In the genomic region with DNA sequence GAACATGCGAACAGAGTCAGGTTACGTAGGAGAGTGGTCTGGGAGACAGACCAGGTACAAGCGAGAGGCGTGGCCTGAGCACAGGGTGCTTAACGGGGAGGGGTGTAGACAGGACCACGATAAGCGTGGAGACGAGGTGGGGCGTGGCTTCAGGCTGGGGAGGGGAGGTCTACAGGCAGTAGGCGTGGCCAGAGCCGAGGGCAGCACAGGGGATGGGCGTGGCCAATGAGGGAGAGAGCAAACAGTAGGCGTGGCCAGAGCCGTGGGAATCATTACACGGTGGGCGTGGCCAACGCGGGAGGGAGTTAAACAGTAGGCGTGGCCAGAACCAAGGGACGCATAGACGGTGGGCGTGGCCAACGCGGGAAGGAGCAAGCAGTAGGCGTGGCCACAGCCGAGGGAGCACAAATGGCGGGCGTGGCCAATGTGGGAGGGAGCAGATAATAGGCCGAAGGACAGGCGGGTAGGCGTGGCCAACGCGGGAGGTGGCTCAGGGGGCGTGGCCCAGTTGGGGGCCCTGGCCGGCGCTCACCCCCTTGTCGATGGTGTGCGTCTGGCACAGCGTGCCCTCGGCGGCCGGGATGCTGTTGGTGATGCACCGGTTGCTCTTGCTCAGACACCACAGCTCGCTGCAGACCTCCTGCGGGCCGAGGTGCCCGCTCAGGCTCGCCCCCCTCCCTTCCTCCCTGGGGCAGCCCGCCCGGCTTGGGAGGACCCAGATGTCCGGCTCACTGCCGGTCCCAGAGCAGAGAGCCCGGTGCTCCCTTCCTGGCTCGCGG, we compare ENCODE assay signal across 8 cellular contexts. TPM values are rescaled to one million over a fixed set of nuclear protein-coding genes. Genes with fewer than 3 reads are reported as not detected.
DNase-seq lines count a peak whose midpoint lies in the region; ATAC-seq, FAIRE-seq and TF ChIP-seq lines count a peak whose summit lies in the region.

No MANE protein-coding gene starts in this region.

- H4K20me1 ChIP-seq in endothelial cell of umbilical vein (replicated peaks; ENCODE audit: control insufficient read depth, extremely low read depth, insufficient read depth, low read length): no peaks in the 10 kb centered on the region

- no peak overlapping the region for H3K4ac ChIP-seq in mesendoderm (ENCODE audit: low read depth, low read length)

- DNase-seq in BJ (ENCODE audit: low read depth): peak; percentile 71
- DNase-seq in NB4 (ENCODE audit: low read depth): peak; percentile 67
- peak; percentile 91 for DNase-seq in activated CD8-positive, alpha-beta memory T cell treated with anti-CD3 and anti-CD28 coated beads, Interleukin-2, amount 50 U/mL, for 24 hours (ENCODE audit: extremely low read depth)
- DNase-seq in endothelial cell of umbilical vein (ENCODE audit: low read depth, low spot score): peak; percentile 86
- DNase-seq in mesendoderm: peak; percentile 99
- DNase-seq in stimulated activated CD4-positive, alpha-beta T cell treated with anti-CD3 and anti-CD28 coated beads, TNF-alpha, amount 100 ng/mL, for 4 hours (ENCODE audit: low read depth in 3 of 3): peak; percentile 85 to 94 (median 93)
- no peak for DNase-seq in 8988T

- H3K23ac ChIP-seq in mesendoderm (ENCODE audit: low read length): no peak overlapping the region

- H4K8ac ChIP-seq in mesendoderm (ENCODE audit: low read depth, low read length): no peak overlapping the region

- no peak overlapping the region for H2BK15ac ChIP-seq in mesendoderm (replicated peaks; ENCODE audit: low read depth)

- peaks cover 5% of the 10 kb centered on the region for H3K9me3 ChIP-seq in endothelial cell of umbilical vein (replicated peaks; ENCODE audit: control insufficient read depth, insufficient read depth, low read length)

- H2AK5ac ChIP-seq in mesendoderm (ENCODE audit: low read length): no peak overlapping the region

- H2BK5ac ChIP-seq in mesendoderm (ENCODE audit: low read length): no peak overlapping the region

- peak; percentile 63 for FAIRE-seq in endothelial cell of umbilical vein (lab: Jason Lieb, UNC)

- no CpG with 5 or more reads among the region's 55 CpGs for WGBS in mesendoderm (ENCODE audit: extremely low coverage, insufficient coverage, low lambda C conversion rate)

- H4K5ac ChIP-seq in mesendoderm (ENCODE audit: low read length): no peak overlapping the region

- no peak for TF ChIP-seq CTCF in BJ (IDR thresholded peaks at IDR 0.05; ENCODE audit: insufficient read depth, low read depth, low read length)
- TF ChIP-seq CTCF in NB4 (IDR thresholded peaks at IDR 0.05; ENCODE audit: low read depth, low read length): no peak
- TF ChIP-seq CTCF in endothelial cell of umbilical vein (IDR thresholded peaks at IDR 0.05; ENCODE audit: extremely low read depth in 1 of 2, insufficient read depth in 1 of 2, low read depth in 1 of 2, low read length in 2 of 2): no peak

- H3K4me2 ChIP-seq in endothelial cell of umbilical vein (ENCODE audit: insufficient read depth, low read length) (peak overlapping the region; percentile 37), mesendoderm (ENCODE audit: low read length) (peak overlapping the region; percentile 72)

- TF ChIP-seq POLR2A in NB4 (IDR thresholded peaks at IDR 0.05; ENCODE audit: extremely low read depth, insufficient read length): no peak
- TF ChIP-seq POLR2A in endothelial cell of umbilical vein (IDR thresholded peaks at IDR 0.05; ENCODE audit: low read depth, low read length): peak; percentile 38

- H3K4me3 ChIP-seq in BJ (ENCODE audit: low read depth, low read length) (peak overlapping the region; percentile 20), NB4 (ENCODE audit: low read depth, low read length) (no peak overlapping the region), endothelial cell of umbilical vein (replicated peaks in 1 of 3; ENCODE audit: insufficient read depth in 1 of 3, low read depth in 1 of 3, low read length in 3 of 3) (no peak overlapping the region), mesendoderm (ENCODE audit: low read length) (no peak overlapping the region)

- intact Hi-C loops in endothelial cell of umbilical vein (cut with micrococcal nuclease): no loop called here

- H3K9ac ChIP-seq in endothelial cell of umbilical vein (replicated peaks; ENCODE audit: extremely low read depth, insufficient read depth, low read length): no peak overlapping the region
- H3K9ac ChIP-seq in mesendoderm (ENCODE audit: low read length): peak overlapping the region; percentile 56

- POLR2A ChIA-PET in BJ (lab: Charles Lee): no interaction called here
- POLR2A ChIA-PET in endothelial cell of umbilical vein (lab: Charles Lee): no interaction called here

- H3K27me3 ChIP-seq in BJ (ENCODE audit: control insufficient read depth, insufficient read depth, low read length): no peaks in the 10 kb centered on the region
- H3K27me3 ChIP-seq in endothelial cell of umbilical vein (ENCODE audit: control insufficient read depth in 2 of 2, insufficient read depth in 2 of 2, low read length in 2 of 2): peaks cover 0 to 3% of the 10 kb centered on the region in 2 experiments
- H3K27me3 ChIP-seq in mesendoderm (ENCODE audit: insufficient read depth, low read length, poor library complexity): no peaks in the 10 kb centered on the region

- no peak overlapping the region for H3K18ac ChIP-seq in mesendoderm (ENCODE audit: low read length)

- BruUV-seq in endothelial cell of umbilical vein (replicated peaks; lab: Mats Ljungman, UMichigan): no TSS peak

- ATAC-seq in HG03196 (IDR thresholded peaks at IDR 0.05; ENCODE audit: unreplicated experiment): no peak

- dilution Hi-C loops in endothelial cell of umbilical vein (cut with MboI; ENCODE audit: extremely low pct_ligation_motif_present, low sequenced_read_pairs): loop anchor here (10.0 kb wide), 1 partner anchor 68 kb away; no protein-coding TSS in a partner anchor

- no peaks in the 10 kb centered on the region for H3K9me1 ChIP-seq in endothelial cell of umbilical vein (replicated peaks; ENCODE audit: control insufficient read depth, extremely low read depth, insufficient read depth, low read length)

- CTCF ChIA-PET in BJ (lab: Yijun Ruan, JAX) (interaction anchor here (1.4 to 8.1 kb wide), 5 partner anchors 11 to 49 kb away, joined by 4 to 64 read pairs (median 11); a partner anchor contains a TSS), endothelial cell of umbilical vein (lab: Charles Lee) (interaction anchor here (0.8 to 1.9 kb wide), 5 partner anchors 11 to 49 kb away, joined by 3 to 7 read pairs (median 6); no protein-coding TSS in a partner anchor)

- H3K36me3 ChIP-seq in BJ (ENCODE audit: control insufficient read depth, insufficient read depth, low read length) (no peaks in the 10 kb centered on the region; the same call in 1 of the 2 replicates), endothelial cell of umbilical vein (ENCODE audit: control insufficient read depth in 2 of 2, extremely low read depth in 1 of 2, insufficient read depth in 2 of 2, low read length in 2 of 2) (no peaks in the 10 kb centered on the region), mesendoderm (ENCODE audit: control insufficient read depth, insufficient read depth, low read length) (no peaks in the 10 kb centered on the region)

- H3K27ac ChIP-seq in endothelial cell of umbilical vein (ENCODE audit: insufficient read depth, low read depth, low read length) (no peak overlapping the region), mesendoderm (ENCODE audit: low read depth, low read length) (no peak overlapping the region)

- no peaks in the 10 kb centered on the region for H3K4me1 ChIP-seq in endothelial cell of umbilical vein (ENCODE audit: control insufficient read depth, extremely low read depth, insufficient read depth, low read length)
- no peaks in the 10 kb centered on the region for H3K4me1 ChIP-seq in mesendoderm (ENCODE audit: control insufficient read depth, low read depth, low read length)

- H3K79me2 ChIP-seq in endothelial cell of umbilical vein (ENCODE audit: control insufficient read depth, insufficient read depth, low read length) (no peaks in the 10 kb centered on the region), mesendoderm (ENCODE audit: control insufficient read depth, insufficient read depth, low read length) (no peaks in the 10 kb centered on the region)

- H3K79me1 ChIP-seq in mesendoderm (ENCODE audit: low read length): no peaks in the 10 kb centered on the region

- H2BK120ac ChIP-seq in mesendoderm (ENCODE audit: low read depth, low read length): no peak overlapping the region

- H2AFZ ChIP-seq in endothelial cell of umbilical vein (ENCODE audit: low read depth, low read length): peak overlapping the region; percentile 14

- H3K56ac ChIP-seq in mesendoderm (ENCODE audit: low read length): peak overlapping the region; percentile 76

RNA-seq across cellular contexts. Expression of a gene that starts 15.2 kb away (rescaled TPM):
- polyA plus RNA-seq in BJ (2011; rRNA removed): 0.29 and 0.33 TPM in 2 replicates
- 0.19 TPM in 1 of 2 replicates, not detected in the other for polyA minus RNA-seq in BJ (2011; rRNA and poly(A)+ RNA removed)
- total RNA-seq in endothelial cell of umbilical vein: 0.07 and 0.22 TPM in 2 replicates
- 0.25 and 0.39 TPM in 2 replicates for polyA plus RNA-seq in endothelial cell of umbilical vein
- polyA plus RNA-seq in endothelial cell of umbilical vein (2011; cell fraction: cytosol; rRNA removed): 0.13 and 0.24 TPM in 2 replicates
- polyA plus RNA-seq in endothelial cell of umbilical vein (2011; cell fraction: nucleus; rRNA removed): 0.06 and 0.25 TPM in 2 replicates
- 0.44 and 0.80 TPM in 2 replicates for polyA plus RNA-seq in endothelial cell of umbilical vein (2012)
- polyA minus RNA-seq in endothelial cell of umbilical vein: 0.15 and 0.53 TPM in 2 replicates
- not detected for polyA minus RNA-seq in endothelial cell of umbilical vein (2011; cell fraction: cytosol; rRNA and poly(A)+ RNA removed)
- not detected in 2 replicates for polyA minus RNA-seq in endothelial cell of umbilical vein (2011; cell fraction: nucleus; rRNA and poly(A)+ RNA removed)
- polyA plus RNA-seq in mesendoderm (2013, experiment 1 of 2): 6.0 TPM
- polyA plus RNA-seq in mesendoderm (2013, experiment 2 of 2): 5.7 TPM

RNA-seq across cellular contexts. Expression of a gene that starts 18.1 kb away (rescaled TPM):
- polyA plus RNA-seq in BJ (2011; rRNA removed) (5.6 and 10.4 TPM in 2 replicates), endothelial cell of umbilical vein (15.8 and 19.6 TPM in 2 replicates)
- 6.3 and 7.9 TPM in 2 replicates for polyA minus RNA-seq in BJ (2011; rRNA and poly(A)+ RNA removed)
- total RNA-seq in endothelial cell of umbilical vein: 17.4 and 18.9 TPM in 2 replicates
- polyA plus RNA-seq in endothelial cell of umbilical vein (2011; cell fraction: cytosol; rRNA removed): 2.0 and 4.2 TPM in 2 replicates
- 110 and 146 TPM in 2 replicates for polyA plus RNA-seq in endothelial cell of umbilical vein (2011; cell fraction: nucleus; rRNA removed)
- polyA plus RNA-seq in endothelial cell of umbilical vein (2012): 8.4 and 14.3 TPM in 2 replicates
- polyA minus RNA-seq in endothelial cell of umbilical vein: 10.2 and 16.7 TPM in 2 replicates
- 0.92 TPM for polyA minus RNA-seq in endothelial cell of umbilical vein (2011; cell fraction: cytosol; rRNA and poly(A)+ RNA removed)
- polyA minus RNA-seq in endothelial cell of umbilical vein (2011; cell fraction: nucleus; rRNA and poly(A)+ RNA removed): 24.8 and 54.3 TPM in 2 replicates
- polyA plus RNA-seq in mesendoderm (2013, experiment 1 of 2): 7.5 TPM
- polyA plus RNA-seq in mesendoderm (2013, experiment 2 of 2): 8.5 TPM

RNA-seq across cellular contexts. Expression of a gene that starts 38.0 kb away (rescaled TPM):
- polyA plus RNA-seq in BJ (2011; rRNA removed) (not detected in 2 replicates), endothelial cell of umbilical vein (not detected in 2 replicates)
- polyA minus RNA-seq in BJ (2011; rRNA and poly(A)+ RNA removed): not detected in 2 replicates
- total RNA-seq in endothelial cell of umbilical vein: not detected in 2 replicates
- not detected in 2 replicates for polyA plus RNA-seq in endothelial cell of umbilical vein (2011; cell fraction: cytosol; rRNA removed)
- not detected in 2 replicates for polyA plus RNA-seq in endothelial cell of umbilical vein (2011; cell fraction: nucleus; rRNA removed)
- polyA plus RNA-seq in endothelial cell of umbilical vein (2012): not detected in 2 replicates
- polyA minus RNA-seq in endothelial cell of umbilical vein: not detected in 2 replicates
- not detected for polyA minus RNA-seq in endothelial cell of umbilical vein (2011; cell fraction: cytosol; rRNA and poly(A)+ RNA removed)
- not detected in 2 replicates for polyA minus RNA-seq in endothelial cell of umbilical vein (2011; cell fraction: nucleus; rRNA and poly(A)+ RNA removed)
- polyA plus RNA-seq in mesendoderm (2013, experiment 1 of 2): not detected
- polyA plus RNA-seq in mesendoderm (2013, experiment 2 of 2): not detected
